ENCODE assay signal across 11 cellular contexts in the genomic region with DNA sequence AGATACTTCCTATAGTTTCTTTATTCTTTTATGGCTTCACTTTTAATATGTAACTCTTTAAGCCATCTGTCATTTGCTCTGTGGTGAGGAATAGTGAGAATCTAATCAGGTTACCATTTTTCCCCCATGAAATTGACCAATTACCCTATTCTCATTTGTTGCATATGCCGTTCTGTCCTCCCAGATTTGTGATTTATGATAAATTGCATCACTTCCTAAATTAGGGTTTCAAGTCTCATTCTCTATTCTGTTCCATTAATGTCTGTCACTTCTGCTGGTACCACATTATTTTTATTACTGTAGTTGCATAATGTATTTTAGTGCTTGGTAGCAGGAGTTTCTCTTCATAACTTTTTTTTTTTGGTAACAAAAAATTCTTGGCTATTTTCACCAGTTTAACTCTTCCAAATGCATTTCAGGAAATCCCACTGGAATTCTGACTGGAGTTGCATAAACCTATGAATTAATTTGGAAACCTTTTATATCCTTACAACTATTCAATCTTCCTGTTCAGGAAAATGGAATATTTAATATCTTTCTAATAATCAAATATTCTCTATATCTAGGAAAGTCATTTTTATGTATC. TPM values are rescaled to one million over a fixed set of nuclear protein-coding genes. Genes with fewer than 3 reads are reported as not detected.
DNase-seq lines count a peak whose midpoint lies in the region; ATAC-seq and TF ChIP-seq lines count a peak whose summit lies in the region.
"Had no signal": no experiment of that assay in that cellular context is flagged by ENCODE, and none has a peak within 500 bp of the region (broad histone marks: within the 10 kb centered on the region; RNA-seq: fewer than 3 reads in every experiment).

No MANE protein-coding gene starts in this region.

- H3K27me3 ChIP-seq in adipocyte (replicated peaks; ENCODE audit: control insufficient read depth, insufficient read depth, low read length), result no peaks in the 10 kb centered on the region
- H3K27me3 ChIP-seq: pancreas had no signal

- DNase-seq in GM12865 (ENCODE audit: low read depth), result peak; percentile 41
- peak; percentile 30 to 48 for DNase-seq in Kasumi-1 (lab: John Stamatoyannopoulos, UW)
- no peak for DNase-seq in adipocyte (ENCODE audit: low read depth)
- no peak for DNase-seq in natural killer cell treated with Interleukin-12 subunit alpha and Interleukin-12 subunit beta and Interleukin-15 and Interleukin-18, amount 100 ng/mL, for 72 hours (ENCODE audit: low spot score)
- DNase-seq in LoVo (ENCODE audit: low spot score), result no peak
- no peak for DNase-seq in H4 (ENCODE audit: low spot score)
- DNase-seq in hepatic stellate cell (ENCODE audit: low spot score), result no peak
- DNase-seq: activated CD8-positive, alpha-beta memory T cell treated with anti-CD3 and anti-CD28 coated beads for 24 hours; NCI-H2171; pancreas had no signal

- H3K27ac Mint-ChIP-seq in natural killer cell treated with Interleukin-12 subunit alpha and Interleukin-12 subunit beta and Interleukin-15 and Interleukin-18, amount 100 ng/mL, for 72 hours, result peak overlapping the region; percentile 95 to 96

- peaks cover 3% of the 10 kb centered on the region for H3K9me3 Mint-ChIP-seq in natural killer cell treated with Interleukin-12 subunit alpha and Interleukin-12 subunit beta and Interleukin-15 and Interleukin-18, amount 100 ng/mL, for 72 hours

- no peak for TF ChIP-seq CTCF in GM12865 (IDR thresholded peaks at IDR 0.05; ENCODE audit: insufficient read depth, low read depth, low read length, missing control alignments)

- H3K36me3 ChIP-seq in adipocyte (ENCODE audit: control insufficient read depth, insufficient read depth, low read length, severe bottlenecking), result no peaks in the 10 kb centered on the region
- H3K36me3 ChIP-seq: pancreas had no signal

- H3K4me1 Mint-ChIP-seq in natural killer cell treated with Interleukin-12 subunit alpha and Interleukin-12 subunit beta and Interleukin-15 and Interleukin-18, amount 100 ng/mL, for 72 hours (ENCODE audit: low read depth in 2 of 2), result peaks cover 56 to 79% of the 10 kb centered on the region in 2 donors

- H3K4me1 ChIP-seq in adipocyte (ENCODE audit: control insufficient read depth, insufficient read depth, low read length), result peaks cover 37% of the 10 kb centered on the region

- peak overlapping the region; percentile 60 for H3K4me3 Mint-ChIP-seq in natural killer cell treated with Interleukin-12 subunit alpha and Interleukin-12 subunit beta and Interleukin-15 and Interleukin-18, amount 100 ng/mL, for 72 hours

- peak in 1 of 2 donors; percentile 3 for ATAC-seq in natural killer cell treated with Interleukin-12 subunit alpha and Interleukin-12 subunit beta and Interleukin-15 and Interleukin-18, amount 100 ng/mL, for 72 hours
- no peak for ATAC-seq in HG02973 (IDR thresholded peaks at IDR 0.05; ENCODE audit: unreplicated experiment)

- no peaks in the 10 kb centered on the region for H3K27me3 Mint-ChIP-seq in natural killer cell treated with Interleukin-12 subunit alpha and Interleukin-12 subunit beta and Interleukin-15 and Interleukin-18, amount 100 ng/mL, for 72 hours

- peak overlapping the region; percentile 64 for H3K9ac ChIP-seq in adipocyte (ENCODE audit: low read length)

- no peaks in the 10 kb centered on the region for H3K9me3 ChIP-seq in adipocyte (ENCODE audit: control insufficient read depth, low read length)
- H3K9me3 ChIP-seq: pancreas had no signal

- H3K36me3 Mint-ChIP-seq in natural killer cell treated with Interleukin-12 subunit alpha and Interleukin-12 subunit beta and Interleukin-15 and Interleukin-18, amount 100 ng/mL, for 72 hours, result peaks cover 22% of the 10 kb centered on the region

- no peak overlapping the region for H3K4me3 ChIP-seq in GM12865 (ENCODE audit: low read depth, low read length)
- peak overlapping the region; percentile 69 for H3K4me3 ChIP-seq in adipocyte (ENCODE audit: low read length)
- H3K4me3 ChIP-seq: pancreas had no signal

RNA-seq across cellular contexts. Expression of gene FAM133B, which starts 44.0 kb away (rescaled TPM):
- total RNA-seq in natural killer cell treated with Interleukin-12 subunit alpha and Interleukin-12 subunit beta and Interleukin-15 and Interleukin-18, amount 100 ng/mL, for 72 hours, result 10 to 100 TPM; 31.1 to 62.6 TPM
- 18.9 and 23.9 TPM in 2 replicates for total RNA-seq in H4 (2014; rRNA removed; shearing (Covaris generic))

Comparison
In these comparisons a context has a peak if more than half of its experiments do, and no peak if none do; other contexts are left out.
1. DNase-seq: peak in GM12865 (single experiment) and Kasumi-1 (2 of 2); none in adipocyte (single experiment), natural killer cell treated with Interleukin-12 subunit alpha and Interleukin-12 subunit beta and Interleukin-15 and Interleukin-18, amount 100 ng/mL, for 72 hours (single experiment), LoVo (single experiment), H4 (single experiment) and hepatic stellate cell (single experiment).